In genomic region chr2:229922449-229923386, GRCh38 we compare ENCODE assay signal across 1 cellular context.
TF ChIP-seq lines count a peak whose summit lies in the region.

TSS of gene FBXO36 (plus strand) at chr2:229922503. CDS start at chr2:229922514, 11 bp downstream.

TF ChIP-seq in HepG2, 621 proteins besides CTCF, POLR2A, EP300 and RAD21 (continued from another document and continues in another):
- peak; percentile 71; the same call in 1 of the 2 replicates for TF ChIP-seq ZNF280B (CRISPR knock-in tag; IDR thresholded peaks at IDR 0.05; ENCODE audit: borderline replicate concordance)
- TF ChIP-seq ZNF24 (IDR thresholded peaks at IDR 0.05): no peak
- TF ChIP-seq ZNF564 (CRISPR knock-in tag; IDR thresholded peaks at IDR 0.05): 0 out of 2 replicates have a peak, but pooled peaks have one; percentile 14
- TF ChIP-seq ZNF605 (CRISPR knock-in tag; IDR thresholded peaks at IDR 0.05): peak; percentile 82
- 0 out of 2 replicates have a peak, but pooled peaks have one; percentile 62 for TF ChIP-seq LBX2 (CRISPR knock-in tag; IDR thresholded peaks at IDR 0.05; ENCODE audit: borderline replicate concordance)
- peak; percentile 3; the same call in 1 of the 2 replicates for TF ChIP-seq ZNF614 (CRISPR knock-in tag; IDR thresholded peaks at IDR 0.05; ENCODE audit: borderline replicate concordance)
- no peak for TF ChIP-seq CBX2 (IDR thresholded peaks at IDR 0.05; ENCODE audit: low read depth, low read length)
- peak; percentile 92 for TF ChIP-seq CBX2 (CRISPR knock-in tag; IDR thresholded peaks at IDR 0.05; ENCODE audit: low read depth)
- peak; percentile 45 for TF ChIP-seq AGO2 (optimal IDR thresholded peaks at IDR 0.05; ENCODE audit: low read depth, low read length)
- no peak for TF ChIP-seq FOXP1 (IDR thresholded peaks at IDR 0.05)
- TF ChIP-seq FOXP1 (CRISPR knock-in tag; IDR thresholded peaks at IDR 0.05): no peak
- 0 out of 2 replicates have a peak, but pooled peaks have one; percentile 63 for TF ChIP-seq ZNF839 (CRISPR knock-in tag; IDR thresholded peaks at IDR 0.05; ENCODE audit: borderline replicate concordance)
- TF ChIP-seq ATF3 (CRISPR knock-in tag; IDR thresholded peaks at IDR 0.05): no peak
- TF ChIP-seq ATF4 (CRISPR knock-in tag; IDR thresholded peaks at IDR 0.05): no peak
- no peak for TF ChIP-seq ZZZ3 (CRISPR knock-in tag; IDR thresholded peaks at IDR 0.05; ENCODE audit: borderline replicate concordance)
- TF ChIP-seq ZNF75D (CRISPR knock-in tag; IDR thresholded peaks at IDR 0.05; ENCODE audit: borderline replicate concordance): peak; percentile 11; the same call in 1 of the 2 replicates
- no peak for TF ChIP-seq ZNF275 (CRISPR knock-in tag; IDR thresholded peaks at IDR 0.05; ENCODE audit: borderline replicate concordance)
- TF ChIP-seq PTBP1 (IDR thresholded peaks at IDR 0.05; ENCODE audit: low read depth, low read length, poor library complexity, severe bottlenecking): no peak
- peak; percentile 39 for TF ChIP-seq YEATS2 (CRISPR knock-in tag; IDR thresholded peaks at IDR 0.05; ENCODE audit: borderline replicate concordance)
- TF ChIP-seq ATF6 (CRISPR knock-in tag; conservative IDR thresholded peaks at IDR 0.05): no peak
- 0 out of 2 replicates have a peak, but pooled peaks have one; percentile 11 for TF ChIP-seq SOX13 (IDR thresholded peaks at IDR 0.05)
- no peak for TF ChIP-seq SOX13 (CRISPR knock-in tag; conservative IDR thresholded peaks at IDR 0.05 in 1 of 2, IDR thresholded peaks at IDR 0.05 in 1 of 2)
- TF ChIP-seq ZNF879 (CRISPR knock-in tag; IDR thresholded peaks at IDR 0.05): 0 out of 2 replicates have a peak, but pooled peaks have one; percentile 7
- no peak for TF ChIP-seq ZNF670 (CRISPR knock-in tag; IDR thresholded peaks at IDR 0.05; ENCODE audit: borderline replicate concordance)
- peak; percentile 50; the same call in 1 of the 2 replicates for TF ChIP-seq ZNF264 (CRISPR knock-in tag; IDR thresholded peaks at IDR 0.05)
- TF ChIP-seq ZNF792 (CRISPR knock-in tag; IDR thresholded peaks at IDR 0.05): peak; percentile 44
- no peak for TF ChIP-seq ZNF276 (CRISPR knock-in tag; IDR thresholded peaks at IDR 0.05; ENCODE audit: low read depth)
- TF ChIP-seq SP140L (CRISPR knock-in tag; IDR thresholded peaks at IDR 0.05; ENCODE audit: borderline replicate concordance): 0 out of 2 replicates have a peak, but pooled peaks have one; percentile 34
- TF ChIP-seq PRDM10 (CRISPR knock-in tag; IDR thresholded peaks at IDR 0.05; ENCODE audit: low read depth): 0 out of 2 replicates have a peak, but pooled peaks have one; percentile 4
- TF ChIP-seq TFDP2 (CRISPR knock-in tag; IDR thresholded peaks at IDR 0.05): peak; percentile 82
- TF ChIP-seq EZH2 (conservative IDR thresholded peaks at IDR 0.05; ENCODE audit: low read depth, low read length): no peak
- peak; percentile 33; the same call in 1 of the 2 replicates for TF ChIP-seq ISL2 (CRISPR knock-in tag; IDR thresholded peaks at IDR 0.05)
- TF ChIP-seq ZNF367 (CRISPR knock-in tag; IDR thresholded peaks at IDR 0.05; ENCODE audit: borderline replicate concordance): peak; percentile 79; the same call in 1 of the 2 replicates
- TF ChIP-seq TCF7 (IDR thresholded peaks at IDR 0.05; ENCODE audit: low read depth): no peak
- peak; percentile 25; the same call in 1 of the 2 replicates for TF ChIP-seq TBX3 (IDR thresholded peaks at IDR 0.05; ENCODE audit: borderline replicate concordance)
- peak; percentile 56 for TF ChIP-seq ZNF230 (CRISPR knock-in tag; IDR thresholded peaks at IDR 0.05)
- no peak for TF ChIP-seq ZNF329 (CRISPR knock-in tag; IDR thresholded peaks at IDR 0.05; ENCODE audit: low read depth)
- TF ChIP-seq PBX3 (CRISPR knock-in tag; IDR thresholded peaks at IDR 0.05; ENCODE audit: borderline replicate concordance): no peak
- no peak for TF ChIP-seq ZNF10 (CRISPR knock-in tag; IDR thresholded peaks at IDR 0.05; ENCODE audit: borderline replicate concordance, low read depth)
- TF ChIP-seq SIX1 (CRISPR knock-in tag; IDR thresholded peaks at IDR 0.05; ENCODE audit: borderline replicate concordance): no peak
- TF ChIP-seq MXD1 (CRISPR knock-in tag; IDR thresholded peaks at IDR 0.05): peak; percentile 86
- no peak for TF ChIP-seq RARA (CRISPR knock-in tag; IDR thresholded peaks at IDR 0.05)
- peak; percentile 36; the same call in 1 of the 2 replicates for TF ChIP-seq ZFP82 (CRISPR knock-in tag; IDR thresholded peaks at IDR 0.05; ENCODE audit: borderline replicate concordance)
- no peak for TF ChIP-seq GLMP (CRISPR knock-in tag; IDR thresholded peaks at IDR 0.05; ENCODE audit: borderline replicate concordance)
- TF ChIP-seq ETV5 (CRISPR knock-in tag; IDR thresholded peaks at IDR 0.05; ENCODE audit: borderline replicate concordance): 0 out of 2 replicates have a peak, but pooled peaks have one; percentile 38
- TF ChIP-seq SAP130 (CRISPR knock-in tag; IDR thresholded peaks at IDR 0.05; ENCODE audit: low read depth): peak; percentile 98
- TF ChIP-seq SMAD9 (CRISPR knock-in tag; IDR thresholded peaks at IDR 0.05): peak; percentile 93; the same call in 1 of the 2 replicates
